ENCODE assay signal across 2 cellular contexts in genomic region chr6:169190144-169190584, GRCh38.
TF ChIP-seq lines count a peak whose summit lies in the region.

No MANE protein-coding gene starts in this region.

TF ChIP-seq in liver, 16 proteins besides CTCF, POLR2A, EP300 and RAD21:
- TF ChIP-seq JUND (IDR thresholded peaks at IDR 0.05) (no peak), NR2F2 (IDR thresholded peaks at IDR 0.05) (peak; percentile 87), SP1 (IDR thresholded peaks at IDR 0.05) (peak; percentile 53), REST (IDR thresholded peaks at IDR 0.05) (peak; percentile 87), RXRA (IDR thresholded peaks at IDR 0.05) (peak in 1 of 2 donors; percentile 23)
TF ChIP-seq in liver: peak in this region for 4.

TF ChIP-seq in HepG2, 621 proteins besides CTCF, POLR2A, EP300 and RAD21:
- no peak for TF ChIP-seq SOX5 (CRISPR knock-in tag; IDR thresholded peaks at IDR 0.05; ENCODE audit: borderline replicate concordance)
- no peak for TF ChIP-seq MBD4 (IDR thresholded peaks at IDR 0.05; ENCODE audit: borderline replicate concordance, low read length)
- TF ChIP-seq SUZ12 (IDR thresholded peaks at IDR 0.05; ENCODE audit: low read depth, low read length): no peak
